Comparison of ENCODE assay signal across 1 cellular context in the genomic region with DNA sequence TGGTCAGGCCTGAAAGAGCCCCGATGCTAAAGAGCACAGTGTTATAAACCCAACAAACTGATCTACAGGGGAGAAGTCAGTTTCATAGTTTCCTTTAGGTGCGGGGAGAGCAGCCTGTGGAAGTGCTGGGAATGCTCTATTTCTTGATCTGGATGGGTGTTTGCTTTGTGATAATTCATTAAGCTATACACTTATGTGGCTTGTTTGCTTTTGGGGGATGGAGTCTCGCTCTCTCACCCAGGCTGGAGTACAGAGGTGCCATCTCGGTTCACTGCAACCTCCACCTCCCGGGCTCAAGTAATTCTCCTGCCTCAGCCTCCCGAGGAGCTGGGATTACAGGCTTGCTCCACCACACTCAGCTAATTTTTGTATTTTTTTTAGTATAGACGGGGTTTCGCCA.
TF ChIP-seq lines count a peak whose summit lies in the region.

No MANE protein-coding gene starts in this region.

TF ChIP-seq in liver, 16 proteins besides CTCF, POLR2A, EP300 and RAD21 (continued from another document):
- TF ChIP-seq, protein P1, sequence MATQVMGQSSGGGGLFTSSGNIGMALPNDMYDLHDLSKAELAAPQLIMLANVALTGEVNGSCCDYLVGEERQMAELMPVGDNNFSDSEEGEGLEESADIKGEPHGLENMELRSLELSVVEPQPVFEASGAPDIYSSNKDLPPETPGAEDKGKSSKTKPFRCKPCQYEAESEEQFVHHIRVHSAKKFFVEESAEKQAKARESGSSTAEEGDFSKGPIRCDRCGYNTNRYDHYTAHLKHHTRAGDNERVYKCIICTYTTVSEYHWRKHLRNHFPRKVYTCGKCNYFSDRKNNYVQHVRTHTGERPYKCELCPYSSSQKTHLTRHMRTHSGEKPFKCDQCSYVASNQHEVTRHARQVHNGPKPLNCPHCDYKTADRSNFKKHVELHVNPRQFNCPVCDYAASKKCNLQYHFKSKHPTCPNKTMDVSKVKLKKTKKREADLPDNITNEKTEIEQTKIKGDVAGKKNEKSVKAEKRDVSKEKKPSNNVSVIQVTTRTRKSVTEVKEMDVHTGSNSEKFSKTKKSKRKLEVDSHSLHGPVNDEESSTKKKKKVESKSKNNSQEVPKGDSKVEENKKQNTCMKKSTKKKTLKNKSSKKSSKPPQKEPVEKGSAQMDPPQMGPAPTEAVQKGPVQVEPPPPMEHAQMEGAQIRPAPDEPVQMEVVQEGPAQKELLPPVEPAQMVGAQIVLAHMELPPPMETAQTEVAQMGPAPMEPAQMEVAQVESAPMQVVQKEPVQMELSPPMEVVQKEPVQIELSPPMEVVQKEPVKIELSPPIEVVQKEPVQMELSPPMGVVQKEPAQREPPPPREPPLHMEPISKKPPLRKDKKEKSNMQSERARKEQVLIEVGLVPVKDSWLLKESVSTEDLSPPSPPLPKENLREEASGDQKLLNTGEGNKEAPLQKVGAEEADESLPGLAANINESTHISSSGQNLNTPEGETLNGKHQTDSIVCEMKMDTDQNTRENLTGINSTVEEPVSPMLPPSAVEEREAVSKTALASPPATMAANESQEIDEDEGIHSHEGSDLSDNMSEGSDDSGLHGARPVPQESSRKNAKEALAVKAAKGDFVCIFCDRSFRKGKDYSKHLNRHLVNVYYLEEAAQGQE (IDR thresholded peaks at IDR 0.05), result no peak
- TF ChIP-seq, protein P2, sequence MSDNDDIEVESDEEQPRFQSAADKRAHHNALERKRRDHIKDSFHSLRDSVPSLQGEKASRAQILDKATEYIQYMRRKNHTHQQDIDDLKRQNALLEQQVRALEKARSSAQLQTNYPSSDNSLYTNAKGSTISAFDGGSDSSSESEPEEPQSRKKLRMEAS (IDR thresholded peaks at IDR 0.05), result no peak
- TF ChIP-seq SP1 (IDR thresholded peaks at IDR 0.05) (peak; percentile 47), HNF4G (IDR thresholded peaks at IDR 0.05) (no peak), FOXA1 (IDR thresholded peaks at IDR 0.05) (peak; percentile 24), EGR1 (IDR thresholded peaks at IDR 0.05; ENCODE audit: low read depth in 2 of 2) (no peak), JUND (IDR thresholded peaks at IDR 0.05) (peak in 1 of 2 donors; percentile 14), FOXA2 (IDR thresholded peaks at IDR 0.05) (peak; percentile 66), HNF4A (conservative IDR thresholded peaks at IDR 0.05) (peak; percentile 24 to 42)
- TF ChIP-seq, protein P3, sequence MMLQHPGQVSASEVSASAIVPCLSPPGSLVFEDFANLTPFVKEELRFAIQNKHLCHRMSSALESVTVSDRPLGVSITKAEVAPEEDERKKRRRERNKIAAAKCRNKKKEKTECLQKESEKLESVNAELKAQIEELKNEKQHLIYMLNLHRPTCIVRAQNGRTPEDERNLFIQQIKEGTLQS (IDR thresholded peaks at IDR 0.05), result no peak
